8 cellular contexts compared by ENCODE assay signal in the genomic region with DNA sequence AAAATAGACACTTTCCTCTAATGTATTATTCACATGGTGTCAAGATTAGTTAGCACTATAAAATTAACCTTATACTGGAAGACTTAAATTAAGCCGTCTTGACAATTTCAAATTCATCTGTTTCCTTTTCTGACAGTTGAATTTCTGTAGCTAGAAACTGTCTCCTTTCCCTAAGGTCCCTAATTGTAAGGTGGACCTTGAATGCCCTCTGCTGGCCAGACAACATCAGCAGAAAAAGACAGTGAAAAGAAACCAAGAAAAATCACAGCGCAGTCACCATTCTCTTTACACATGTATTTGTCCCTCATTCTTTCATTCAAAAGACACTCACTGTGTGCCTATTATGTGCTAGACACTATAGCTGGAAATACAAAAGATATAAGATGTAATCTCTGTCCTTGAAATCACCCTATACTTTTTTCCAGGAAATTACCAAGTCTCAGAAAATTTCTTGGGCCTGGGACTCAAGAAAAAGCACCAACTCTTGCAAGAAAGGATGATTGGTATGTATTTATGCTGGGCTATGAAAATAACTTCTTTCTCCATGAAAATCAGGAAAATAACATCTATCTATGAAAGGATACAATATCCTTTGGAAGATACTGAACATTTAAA. TPM values are rescaled to one million over a fixed set of nuclear protein-coding genes. Genes with fewer than 3 reads are reported as not detected.
DNase-seq lines count a peak whose midpoint lies in the region; ATAC-seq and TF ChIP-seq lines count a peak whose summit lies in the region.

No MANE protein-coding gene starts in this region.

- H3K27ac ChIP-seq in esophagus squamous epithelium: no peak overlapping the region

- TF ChIP-seq CTCF in esophagus squamous epithelium (IDR thresholded peaks at IDR 0.05): peak in 5 of 6 experiments; percentile 52 to 71 (median 58)

- H3K4me3 ChIP-seq in HAP-1 (no peak overlapping the region), esophagus squamous epithelium (no peak overlapping the region), neuron (ENCODE audit: low read length) (no peak overlapping the region)

- DNase-seq in Right ventricle myocardium superior (no peak), left ventricle myocardium superior (no peak), HAP-1 (ENCODE audit: low spot score in 2 of 2) (peak; percentile 54 to 68), NCI-H146 (lab: John Stamatoyannopoulos, UW) (peak; percentile 60), esophagus squamous epithelium (lab: John Stamatoyannopoulos, UW) (no peak), HuH-7 (ENCODE audit: low spot score) (no peak)
- DNase-seq in activated CD4-positive, alpha-beta T cell treated with anti-CD3 and anti-CD28 coated beads for 4 hours: peak; percentile 7 to 29

- no peaks in the 10 kb centered on the region for H3K9me3 ChIP-seq in HAP-1
- H3K9me3 ChIP-seq in esophagus squamous epithelium: no peaks in the 10 kb centered on the region
- H3K9me3 ChIP-seq in neuron (ENCODE audit: low read length): no peaks in the 10 kb centered on the region

- in situ Hi-C loops in HAP-1 (cut with MboI; ENCODE audit: low sequenced_read_pairs): no loop called here

- intact Hi-C loops in Right ventricle myocardium superior (cut with DNase I) (no loop called here), left ventricle myocardium superior (cut with micrococcal nuclease) (no loop called here), esophagus squamous epithelium (cut with DNase I) (no loop called here)

- no peak for TF ChIP-seq POLR2A in esophagus squamous epithelium (IDR thresholded peaks at IDR 0.05)

- H3K36me3 ChIP-seq in HAP-1 (replicated peaks) (no peaks in the 10 kb centered on the region), esophagus squamous epithelium (no peaks in the 10 kb centered on the region), neuron (ENCODE audit: insufficient read depth, low read length) (no peaks in the 10 kb centered on the region)

- peak overlapping the region; percentile 47 for H2AFZ ChIP-seq in neuron (ENCODE audit: low read depth, low read length)

- 15 to 20% methylated on average over 2 of the region's 2 CpGs for WGBS in esophagus squamous epithelium, 2 donors

- H3K27me3 ChIP-seq in HAP-1 (ENCODE audit: low read depth): no peaks in the 10 kb centered on the region
- H3K27me3 ChIP-seq in esophagus squamous epithelium: no peaks in the 10 kb centered on the region
- no peaks in the 10 kb centered on the region for H3K27me3 ChIP-seq in neuron (ENCODE audit: insufficient read depth, low read length)

- ATAC-seq in Right ventricle myocardium superior (ENCODE audit: poor library complexity) (peak; percentile 55), left ventricle myocardium superior (no peak)

- H3K4me1 ChIP-seq in HAP-1: no peaks in the 10 kb centered on the region
- no peaks in the 10 kb centered on the region for H3K4me1 ChIP-seq in esophagus squamous epithelium
- H3K4me1 ChIP-seq in neuron (ENCODE audit: insufficient read depth, low read length): no peaks in the 10 kb centered on the region

RNA-seq across cellular contexts. Expression of a gene that starts 32.7 kb away (rescaled TPM):
- total RNA-seq in Right ventricle myocardium superior: not detected
- not detected for total RNA-seq in left ventricle myocardium superior
- total RNA-seq in esophagus squamous epithelium: not detected

RNA-seq across cellular contexts. Expression of a gene that starts 41.0 kb away (rescaled TPM):
- not detected for total RNA-seq in Right ventricle myocardium superior
- not detected for total RNA-seq in left ventricle myocardium superior
- 1 to 10 TPM in 1 of 4 donors, under 1 TPM in 1, not detected in 2; 0.79 to 1.2 TPM for total RNA-seq in esophagus squamous epithelium

Comparison
In these comparisons a context has a peak if more than half of its experiments do, and no peak if none do; other contexts are left out.
1. DNase-seq: peak in HAP-1 (2 of 2), NCI-H146 (single experiment) and activated CD4-positive, alpha-beta T cell treated with anti-CD3 and anti-CD28 coated beads for 4 hours (2 of 2); none in Right ventricle myocardium superior (single experiment), left ventricle myocardium superior (single experiment), esophagus squamous epithelium (single experiment) and HuH-7 (single experiment).